ENCODE assay signal across 8 cellular contexts in the genomic region with DNA sequence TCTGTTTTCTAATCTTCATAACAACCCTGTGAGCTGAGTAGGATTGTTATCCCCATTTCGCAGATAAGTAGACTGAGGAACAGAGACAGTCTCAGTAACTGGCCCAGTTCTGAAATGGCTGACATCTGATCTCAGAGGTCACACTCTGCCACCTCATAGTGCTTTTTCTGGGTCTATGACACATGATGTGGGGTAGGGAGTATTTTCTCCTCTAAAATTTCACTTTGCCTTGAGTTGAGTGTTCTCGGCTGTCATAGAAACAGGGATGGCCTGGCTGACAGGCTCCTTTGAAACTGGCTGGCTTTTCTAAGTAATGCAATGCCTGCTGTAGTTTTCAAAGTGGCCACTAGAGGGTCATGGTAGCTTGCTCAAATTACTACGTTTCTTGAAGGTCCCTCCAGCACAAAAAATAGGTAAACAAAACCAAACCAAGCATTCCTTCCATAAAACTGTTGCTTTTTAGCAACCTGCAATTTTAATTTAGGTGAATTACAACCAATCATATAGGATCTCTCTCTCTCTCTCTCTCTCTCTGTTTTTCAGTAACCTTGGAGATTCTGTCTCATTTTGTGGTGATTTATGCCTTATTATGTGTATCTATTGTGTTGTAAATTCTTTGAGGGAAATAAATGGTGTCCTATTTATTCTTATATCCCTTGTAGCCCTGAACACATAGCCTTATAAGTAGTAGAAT.
DNase-seq lines count a peak whose midpoint lies in the region; ATAC-seq and TF ChIP-seq lines count a peak whose summit lies in the region.

No MANE protein-coding gene starts in this region.

- DNase-seq in COR-L47 (lab: John Stamatoyannopoulos, UW) (peak; percentile 55), HK-2 (ENCODE audit: unreplicated experiment) (peak; percentile 40), fibroblast of pulmonary artery (ENCODE audit: low read depth) (peak; percentile 80), nucleus accumbens (lab: John Stamatoyannopoulos, UW) (peak in 42 of 56 donors; percentile 2 to 81 (median 26)), tibial nerve (ENCODE audit: low spot score in 2 of 2) (peak; percentile 51 to 93)
- DNase-seq in activated T-cell treated with anti-CD3 and anti-CD28 coated beads, Interleukin-2, amount 50 U/mL, for 4 hours: peak; percentile 42

- 31 to 38% methylated on average over 3 of the region's 3 CpGs for WGBS in tibial nerve, 2 donors

- H3K4me1 ChIP-seq in OCI-LY3 (ENCODE audit: low read length) (no peaks in the 10 kb centered on the region), tibial nerve (peaks cover 0 to 4% (median 0%) of the 10 kb centered on the region in 4 donors)

- no peaks in the 10 kb centered on the region for H3K9me3 Mint-ChIP-seq in activated T-cell treated with anti-CD3 and anti-CD28 coated beads, Interleukin-2, amount 50 U/mL, for 4 hours

- H3K9ac ChIP-seq in OCI-LY3 (ENCODE audit: low read length): no peak overlapping the region

- no peak overlapping the region for H3K4me3 Mint-ChIP-seq in activated T-cell treated with anti-CD3 and anti-CD28 coated beads, Interleukin-2, amount 50 U/mL, for 4 hours

- H3K27ac ChIP-seq in OCI-LY3 (ENCODE audit: low read length): no peak overlapping the region
- H3K27ac ChIP-seq in tibial nerve: no peak overlapping the region

- no peaks in the 10 kb centered on the region for H3K27me3 Mint-ChIP-seq in activated T-cell treated with anti-CD3 and anti-CD28 coated beads, Interleukin-2, amount 50 U/mL, for 4 hours (ENCODE audit: low read depth)

- H3K9me3 ChIP-seq in OCI-LY3 (ENCODE audit: insufficient read depth, low read length): no peaks in the 10 kb centered on the region
- H3K9me3 ChIP-seq in tibial nerve: no peaks in the 10 kb centered on the region

- no peak for TF ChIP-seq EP300 in tibial nerve (IDR thresholded peaks at IDR 0.05)

- H4K20me1 ChIP-seq in OCI-LY3 (ENCODE audit: insufficient read depth, low read length): no peaks in the 10 kb centered on the region

- no peaks in the 10 kb centered on the region for H3K36me3 Mint-ChIP-seq in activated T-cell treated with anti-CD3 and anti-CD28 coated beads, Interleukin-2, amount 50 U/mL, for 4 hours (ENCODE audit: insufficient read depth)

- peak; percentile 88 for ATAC-seq in GM19452 (IDR thresholded peaks at IDR 0.05; ENCODE audit: unreplicated experiment)
- peak; percentile 73 to 81 for ATAC-seq in activated T-cell treated with anti-CD3 and anti-CD28 coated beads, Interleukin-2, amount 50 U/mL, for 4 hours

- peaks cover 7% of the 10 kb centered on the region for H3K4me1 Mint-ChIP-seq in activated T-cell treated with anti-CD3 and anti-CD28 coated beads, Interleukin-2, amount 50 U/mL, for 4 hours (ENCODE audit: low read depth)

- no peak overlapping the region for H3K4me2 ChIP-seq in OCI-LY3 (ENCODE audit: low read length)

- H2AFZ ChIP-seq in OCI-LY3 (ENCODE audit: low read depth, low read length): peak overlapping the region; percentile 18; the same call in 1 of the 2 replicates

- H3K36me3 ChIP-seq in OCI-LY3 (replicated peaks; ENCODE audit: low read depth, low read length) (no peaks in the 10 kb centered on the region), tibial nerve (no peaks in the 10 kb centered on the region)

- H3K4me3 ChIP-seq in OCI-LY3 (ENCODE audit: low read length) (no peak overlapping the region), fibroblast of pulmonary artery (replicated peaks; ENCODE audit: low read depth, low read length) (no peak overlapping the region), tibial nerve (no peak overlapping the region)

- TF ChIP-seq CTCF in OCI-LY3 (IDR thresholded peaks at IDR 0.05; ENCODE audit: low read depth, low read length): peak; percentile 88
- TF ChIP-seq CTCF in fibroblast of pulmonary artery (IDR thresholded peaks at IDR 0.05; ENCODE audit: low read length, missing control alignments): peak; percentile 91
- peak; percentile 77 to 97 (median 85) for TF ChIP-seq CTCF in tibial nerve (IDR thresholded peaks at IDR 0.05)

- no peaks in the 10 kb centered on the region for H3K79me2 ChIP-seq in OCI-LY3 (ENCODE audit: low read length)

- TF ChIP-seq POLR2A in tibial nerve (IDR thresholded peaks at IDR 0.05): no peak

- H3K27me3 ChIP-seq in OCI-LY3 (ENCODE audit: low read depth, low read length) (no peaks in the 10 kb centered on the region), tibial nerve (no peaks in the 10 kb centered on the region)

Comparison
In these comparisons a context has a peak if more than half of its experiments do, and no peak if none do; other contexts are left out.
1. DNase-seq: peak in every context shown above with its lines; median percentile 80 in fibroblast of pulmonary artery; 72 in tibial nerve; 55 in COR-L47; 42 in activated T-cell treated with anti-CD3 and anti-CD28 coated beads, Interleukin-2, amount 50 U/mL, for 4 hours; 40 in HK-2; 26 in nucleus accumbens.